Comparison of ENCODE assay signal across 18 cellular contexts in the genomic region with DNA sequence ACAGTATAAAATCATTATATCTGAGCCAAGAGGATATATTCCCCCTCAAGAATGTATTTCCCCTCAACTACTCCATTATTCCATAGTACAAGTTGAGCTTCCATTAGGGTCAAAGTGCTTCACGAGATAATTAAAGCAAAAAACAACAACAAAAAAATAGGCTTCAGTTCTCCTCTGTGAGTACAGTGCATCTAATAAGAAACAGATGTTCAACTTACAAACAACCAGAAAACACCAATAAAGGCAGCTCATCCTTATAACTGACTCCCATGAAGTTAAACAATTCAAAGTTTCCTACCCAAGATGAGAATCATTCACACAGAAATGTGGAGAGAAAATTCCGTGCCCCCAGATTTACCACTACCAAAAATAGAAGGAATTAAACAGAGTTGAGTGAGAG.
"Had no signal": no experiment of that assay in that cellular context is flagged by ENCODE, and none has a peak within 500 bp of the region (broad histone marks: within the 10 kb centered on the region; RNA-seq: fewer than 3 reads in every experiment).

No MANE protein-coding gene starts in this region.

- H3K4me1 ChIP-seq: esophagus muscularis mucosa, heart left ventricle, left ventricle myocardium inferior, psoas muscle, upper lobe of left lung had no signal

- DNase-seq: activated CD4-positive, alpha-beta T cell treated with anti-CD3 and anti-CD28 coated beads for 1 hour; activated CD4-positive, alpha-beta T cell treated with anti-CD3 and anti-CD28 coated beads, Interleukin-2, amount 50 U/mL, for 4 hours; activated gamma-delta T cell; effector CD8-positive, alpha-beta T cell; heart left ventricle; kidney glomerular epithelial cell; left ventricle myocardium inferior; ovary; psoas muscle; stimulated activated CD4-positive, alpha-beta T cell treated with anti-CD3 and anti-CD28 coated beads, Interleukin-4, amount 100 ng/mL, for 4 hours; upper lobe of left lung; WERI-Rb-1 had no signal

- H3K4me3 ChIP-seq: esophagus muscularis mucosa, heart left ventricle, left ventricle myocardium inferior, ovary, psoas muscle, thoracic aorta, upper lobe of left lung had no signal

- H3K27me3 ChIP-seq: esophagus muscularis mucosa, heart left ventricle, ovary, upper lobe of left lung had no signal

- H3K9me3 ChIP-seq: esophagus muscularis mucosa, heart left ventricle, left ventricle myocardium inferior, ovary, psoas muscle, thoracic aorta, upper lobe of left lung had no signal

- H3K27ac ChIP-seq: esophagus muscularis mucosa, heart left ventricle, left ventricle myocardium inferior, ovary, psoas muscle, thoracic aorta, upper lobe of left lung, WERI-Rb-1 had no signal

- H3K36me3 Mint-ChIP-seq: activated naive CD4-positive, alpha-beta T cell treated with anti-CD3 and anti-CD28 coated beads, Interleukin-2, amount 50 U/mL, for 24 hours; stimulated activated memory B cell treated with anti-CD40 and anti-IgM and Interleukin-4, amounts not matched to agents 10 μg/mL and 1 μg/mL and 100 μg/mL, for 72 hours had no signal

- ATAC-seq: heart left ventricle; psoas muscle; sciatic nerve; stimulated activated memory B cell treated with anti-CD40 and anti-IgM and Interleukin-4, amounts not matched to agents 10 μg/mL and 1 μg/mL and 100 μg/mL, for 72 hours had no signal

- H3K27ac Mint-ChIP-seq: activated naive CD4-positive, alpha-beta T cell treated with anti-CD3 and anti-CD28 coated beads, Interleukin-2, amount 50 U/mL, for 24 hours; dendritic cell treated with granulocyte-macrophage colony-stimulating factor and Interleukin-4, amounts not matched to agents 40 ng/mL and 50 ng/mL, for 4 days; stimulated activated memory B cell treated with anti-CD40 and anti-IgM and Interleukin-4, amounts not matched to agents 10 μg/mL and 1 μg/mL and 100 μg/mL, for 72 hours had no signal

- H3K4me3 Mint-ChIP-seq: activated naive CD4-positive, alpha-beta T cell treated with anti-CD3 and anti-CD28 coated beads, Interleukin-2, amount 50 U/mL, for 24 hours; dendritic cell treated with granulocyte-macrophage colony-stimulating factor and Interleukin-4, amounts not matched to agents 40 ng/mL and 50 ng/mL, for 4 days; stimulated activated memory B cell treated with anti-CD40 and anti-IgM and Interleukin-4, amounts not matched to agents 10 μg/mL and 1 μg/mL and 100 μg/mL, for 72 hours had no signal

- H3K4me1 Mint-ChIP-seq: activated naive CD4-positive, alpha-beta T cell treated with anti-CD3 and anti-CD28 coated beads, Interleukin-2, amount 50 U/mL, for 24 hours; stimulated activated memory B cell treated with anti-CD40 and anti-IgM and Interleukin-4, amounts not matched to agents 10 μg/mL and 1 μg/mL and 100 μg/mL, for 72 hours had no signal

- H3K36me3 ChIP-seq: esophagus muscularis mucosa, heart left ventricle, left ventricle myocardium inferior, ovary, thoracic aorta, upper lobe of left lung, WERI-Rb-1 had no signal

- H3K27me3 Mint-ChIP-seq: activated naive CD4-positive, alpha-beta T cell treated with anti-CD3 and anti-CD28 coated beads, Interleukin-2, amount 50 U/mL, for 24 hours; dendritic cell treated with granulocyte-macrophage colony-stimulating factor and Interleukin-4, amounts not matched to agents 40 ng/mL and 50 ng/mL, for 4 days; stimulated activated memory B cell treated with anti-CD40 and anti-IgM and Interleukin-4, amounts not matched to agents 10 μg/mL and 1 μg/mL and 100 μg/mL, for 72 hours had no signal
